In the genomic region with DNA sequence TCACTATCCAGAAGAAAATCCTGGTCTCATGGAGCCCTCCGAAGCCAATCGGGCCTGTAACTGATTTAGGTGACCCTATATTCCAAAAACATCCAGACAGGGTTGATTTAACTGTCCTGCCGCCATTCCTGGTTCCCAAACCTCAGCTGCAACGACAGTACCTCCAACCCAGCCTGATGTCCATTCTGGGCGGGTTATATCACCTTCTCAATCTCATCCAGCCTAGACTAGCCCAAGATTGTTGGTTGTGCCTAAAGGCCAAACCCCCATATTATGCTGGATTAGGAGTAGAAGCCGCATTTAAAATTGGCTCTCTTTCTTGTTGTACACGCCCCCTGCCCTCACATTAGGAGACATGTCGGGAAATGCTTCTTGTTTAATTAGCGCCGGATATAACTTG, we compare ENCODE assay signal across 1 cellular context.
A peak's percentile ranks its signal among the peaks of the same experiment; 100 is the strongest.
TF ChIP-seq lines count a peak whose summit lies in the region.

No MANE protein-coding gene starts in this region.

TF ChIP-seq in K562, 482 proteins besides CTCF, POLR2A, EP300 and RAD21 (continued from another document):
- TF ChIP-seq, protein P1, sequence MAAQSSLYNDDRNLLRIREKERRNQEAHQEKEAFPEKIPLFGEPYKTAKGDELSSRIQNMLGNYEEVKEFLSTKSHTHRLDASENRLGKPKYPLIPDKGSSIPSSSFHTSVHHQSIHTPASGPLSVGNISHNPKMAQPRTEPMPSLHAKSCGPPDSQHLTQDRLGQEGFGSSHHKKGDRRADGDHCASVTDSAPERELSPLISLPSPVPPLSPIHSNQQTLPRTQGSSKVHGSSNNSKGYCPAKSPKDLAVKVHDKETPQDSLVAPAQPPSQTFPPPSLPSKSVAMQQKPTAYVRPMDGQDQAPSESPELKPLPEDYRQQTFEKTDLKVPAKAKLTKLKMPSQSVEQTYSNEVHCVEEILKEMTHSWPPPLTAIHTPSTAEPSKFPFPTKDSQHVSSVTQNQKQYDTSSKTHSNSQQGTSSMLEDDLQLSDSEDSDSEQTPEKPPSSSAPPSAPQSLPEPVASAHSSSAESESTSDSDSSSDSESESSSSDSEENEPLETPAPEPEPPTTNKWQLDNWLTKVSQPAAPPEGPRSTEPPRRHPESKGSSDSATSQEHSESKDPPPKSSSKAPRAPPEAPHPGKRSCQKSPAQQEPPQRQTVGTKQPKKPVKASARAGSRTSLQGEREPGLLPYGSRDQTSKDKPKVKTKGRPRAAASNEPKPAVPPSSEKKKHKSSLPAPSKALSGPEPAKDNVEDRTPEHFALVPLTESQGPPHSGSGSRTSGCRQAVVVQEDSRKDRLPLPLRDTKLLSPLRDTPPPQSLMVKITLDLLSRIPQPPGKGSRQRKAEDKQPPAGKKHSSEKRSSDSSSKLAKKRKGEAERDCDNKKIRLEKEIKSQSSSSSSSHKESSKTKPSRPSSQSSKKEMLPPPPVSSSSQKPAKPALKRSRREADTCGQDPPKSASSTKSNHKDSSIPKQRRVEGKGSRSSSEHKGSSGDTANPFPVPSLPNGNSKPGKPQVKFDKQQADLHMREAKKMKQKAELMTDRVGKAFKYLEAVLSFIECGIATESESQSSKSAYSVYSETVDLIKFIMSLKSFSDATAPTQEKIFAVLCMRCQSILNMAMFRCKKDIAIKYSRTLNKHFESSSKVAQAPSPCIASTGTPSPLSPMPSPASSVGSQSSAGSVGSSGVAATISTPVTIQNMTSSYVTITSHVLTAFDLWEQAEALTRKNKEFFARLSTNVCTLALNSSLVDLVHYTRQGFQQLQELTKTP (IDR thresholded peaks at IDR 0.05; ENCODE audit: low read depth in 1 of 2, partially characterized antibody in 2 of 2) = peak; percentile 22 to 24
- TF ChIP-seq CC2D1A (IDR thresholded peaks at IDR 0.05) (no peak), PPARD (CRISPR knock-in tag; IDR thresholded peaks at IDR 0.05) (no peak), RCOR1 (IDR thresholded peaks at IDR 0.05; ENCODE audit: borderline replicate concordance in 1 of 2, low read depth in 2 of 2, low read length in 2 of 2) (peak in 1 of 2 experiments; percentile 28; a peak in 1 of 4 replicates), POLR2H (tag; IDR thresholded peaks at IDR 0.05; ENCODE audit: low read depth) (peak; percentile 66), SAP30 (IDR thresholded peaks at IDR 0.05; ENCODE audit: borderline replicate concordance, insufficient read depth, low read depth, low read length, poor library complexity, severe bottlenecking) (peak; percentile 44), RBM39 (optimal IDR thresholded peaks at IDR 0.05; ENCODE audit: low read depth, low read length) (no peak), ZNF124 (CRISPR knock-in tag; IDR thresholded peaks at IDR 0.05) (no peak), TBL1XR1 (IDR thresholded peaks at IDR 0.05; ENCODE audit: low read length in 2 of 2) (peak in 1 of 2 experiments; percentile 17; a peak in 1 of 4 replicates), RBBP5 (IDR thresholded peaks at IDR 0.05; ENCODE audit: borderline replicate concordance, insufficient read depth, low read length, poor library complexity, severe bottlenecking) (peak; percentile 12), XRCC5 (IDR thresholded peaks at IDR 0.05; ENCODE audit: low read depth, low read length) (no peak), NCOA6 (IDR thresholded peaks at IDR 0.05) (no peak), GATA2 (CRISPR knock-in tag; IDR thresholded peaks at IDR 0.05) (peak; percentile 55; the same call in 1 of the 2 replicates), TCF3 (CRISPR knock-in tag; IDR thresholded peaks at IDR 0.05) (peak; percentile 17), ZFX (CRISPR knock-in tag; IDR thresholded peaks at IDR 0.05) (peak; percentile 29; the same call in 1 of the 2 replicates)
- TF ChIP-seq, protein P2, sequence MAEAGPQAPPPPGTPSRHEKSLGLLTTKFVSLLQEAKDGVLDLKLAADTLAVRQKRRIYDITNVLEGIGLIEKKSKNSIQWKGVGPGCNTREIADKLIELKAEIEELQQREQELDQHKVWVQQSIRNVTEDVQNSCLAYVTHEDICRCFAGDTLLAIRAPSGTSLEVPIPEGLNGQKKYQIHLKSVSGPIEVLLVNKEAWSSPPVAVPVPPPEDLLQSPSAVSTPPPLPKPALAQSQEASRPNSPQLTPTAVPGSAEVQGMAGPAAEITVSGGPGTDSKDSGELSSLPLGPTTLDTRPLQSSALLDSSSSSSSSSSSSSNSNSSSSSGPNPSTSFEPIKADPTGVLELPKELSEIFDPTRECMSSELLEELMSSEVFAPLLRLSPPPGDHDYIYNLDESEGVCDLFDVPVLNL (CRISPR knock-in tag; IDR thresholded peaks at IDR 0.05; ENCODE audit: low read depth) = peak; percentile 29; the same call in 1 of the 2 replicates
- TF ChIP-seq, protein P3, sequence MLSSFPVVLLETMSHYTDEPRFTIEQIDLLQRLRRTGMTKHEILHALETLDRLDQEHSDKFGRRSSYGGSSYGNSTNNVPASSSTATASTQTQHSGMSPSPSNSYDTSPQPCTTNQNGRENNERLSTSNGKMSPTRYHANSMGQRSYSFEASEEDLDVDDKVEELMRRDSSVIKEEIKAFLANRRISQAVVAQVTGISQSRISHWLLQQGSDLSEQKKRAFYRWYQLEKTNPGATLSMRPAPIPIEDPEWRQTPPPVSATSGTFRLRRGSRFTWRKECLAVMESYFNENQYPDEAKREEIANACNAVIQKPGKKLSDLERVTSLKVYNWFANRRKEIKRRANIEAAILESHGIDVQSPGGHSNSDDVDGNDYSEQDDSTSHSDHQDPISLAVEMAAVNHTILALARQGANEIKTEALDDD (IDR thresholded peaks at IDR 0.05) = peak; percentile 62; the same call in 1 of the 2 replicates
- TF ChIP-seq, protein P4, sequence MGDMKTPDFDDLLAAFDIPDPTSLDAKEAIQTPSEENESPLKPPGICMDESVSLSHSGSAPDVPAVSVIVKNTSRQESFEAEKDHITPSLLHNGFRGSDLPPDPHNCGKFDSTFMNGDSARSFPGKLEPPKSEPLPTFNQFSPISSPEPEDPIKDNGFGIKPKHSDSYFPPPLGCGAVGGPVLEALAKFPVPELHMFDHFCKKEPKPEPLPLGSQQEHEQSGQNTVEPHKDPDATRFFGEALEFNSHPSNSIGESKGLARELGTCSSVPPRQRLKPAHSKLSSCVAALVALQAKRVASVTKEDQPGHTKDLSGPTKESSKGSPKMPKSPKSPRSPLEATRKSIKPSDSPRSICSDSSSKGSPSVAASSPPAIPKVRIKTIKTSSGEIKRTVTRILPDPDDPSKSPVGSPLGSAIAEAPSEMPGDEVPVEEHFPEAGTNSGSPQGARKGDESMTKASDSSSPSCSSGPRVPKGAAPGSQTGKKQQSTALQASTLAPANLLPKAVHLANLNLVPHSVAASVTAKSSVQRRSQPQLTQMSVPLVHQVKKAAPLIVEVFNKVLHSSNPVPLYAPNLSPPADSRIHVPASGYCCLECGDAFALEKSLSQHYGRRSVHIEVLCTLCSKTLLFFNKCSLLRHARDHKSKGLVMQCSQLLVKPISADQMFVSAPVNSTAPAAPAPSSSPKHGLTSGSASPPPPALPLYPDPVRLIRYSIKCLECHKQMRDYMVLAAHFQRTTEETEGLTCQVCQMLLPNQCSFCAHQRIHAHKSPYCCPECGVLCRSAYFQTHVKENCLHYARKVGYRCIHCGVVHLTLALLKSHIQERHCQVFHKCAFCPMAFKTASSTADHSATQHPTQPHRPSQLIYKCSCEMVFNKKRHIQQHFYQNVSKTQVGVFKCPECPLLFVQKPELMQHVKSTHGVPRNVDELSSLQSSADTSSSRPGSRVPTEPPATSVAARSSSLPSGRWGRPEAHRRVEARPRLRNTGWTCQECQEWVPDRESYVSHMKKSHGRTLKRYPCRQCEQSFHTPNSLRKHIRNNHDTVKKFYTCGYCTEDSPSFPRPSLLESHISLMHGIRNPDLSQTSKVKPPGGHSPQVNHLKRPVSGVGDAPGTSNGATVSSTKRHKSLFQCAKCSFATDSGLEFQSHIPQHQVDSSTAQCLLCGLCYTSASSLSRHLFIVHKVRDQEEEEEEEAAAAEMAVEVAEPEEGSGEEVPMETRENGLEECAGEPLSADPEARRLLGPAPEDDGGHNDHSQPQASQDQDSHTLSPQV (IDR thresholded peaks at IDR 0.05) = 0 out of 2 replicates have a peak, but pooled peaks have one; percentile 25
- TF ChIP-seq, protein P5, sequence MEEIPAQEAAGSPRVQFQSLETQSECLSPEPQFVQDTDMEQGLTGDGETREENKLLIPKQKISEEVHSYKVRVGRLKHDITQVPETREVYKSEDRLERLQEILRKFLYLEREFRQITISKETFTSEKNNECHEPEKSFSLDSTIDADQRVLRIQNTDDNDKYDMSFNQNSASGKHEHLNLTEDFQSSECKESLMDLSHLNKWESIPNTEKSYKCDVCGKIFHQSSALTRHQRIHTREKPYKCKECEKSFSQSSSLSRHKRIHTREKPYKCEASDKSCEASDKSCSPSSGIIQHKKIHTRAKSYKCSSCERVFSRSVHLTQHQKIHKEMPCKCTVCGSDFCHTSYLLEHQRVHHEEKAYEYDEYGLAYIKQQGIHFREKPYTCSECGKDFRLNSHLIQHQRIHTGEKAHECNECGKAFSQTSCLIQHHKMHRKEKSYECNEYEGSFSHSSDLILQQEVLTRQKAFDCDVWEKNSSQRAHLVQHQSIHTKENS (CRISPR knock-in tag; IDR thresholded peaks at IDR 0.05) = no peak
TF ChIP-seq in K562: peak in this region for 14.
